ENCODE assay signal across 9 cellular contexts in the genomic region with DNA sequence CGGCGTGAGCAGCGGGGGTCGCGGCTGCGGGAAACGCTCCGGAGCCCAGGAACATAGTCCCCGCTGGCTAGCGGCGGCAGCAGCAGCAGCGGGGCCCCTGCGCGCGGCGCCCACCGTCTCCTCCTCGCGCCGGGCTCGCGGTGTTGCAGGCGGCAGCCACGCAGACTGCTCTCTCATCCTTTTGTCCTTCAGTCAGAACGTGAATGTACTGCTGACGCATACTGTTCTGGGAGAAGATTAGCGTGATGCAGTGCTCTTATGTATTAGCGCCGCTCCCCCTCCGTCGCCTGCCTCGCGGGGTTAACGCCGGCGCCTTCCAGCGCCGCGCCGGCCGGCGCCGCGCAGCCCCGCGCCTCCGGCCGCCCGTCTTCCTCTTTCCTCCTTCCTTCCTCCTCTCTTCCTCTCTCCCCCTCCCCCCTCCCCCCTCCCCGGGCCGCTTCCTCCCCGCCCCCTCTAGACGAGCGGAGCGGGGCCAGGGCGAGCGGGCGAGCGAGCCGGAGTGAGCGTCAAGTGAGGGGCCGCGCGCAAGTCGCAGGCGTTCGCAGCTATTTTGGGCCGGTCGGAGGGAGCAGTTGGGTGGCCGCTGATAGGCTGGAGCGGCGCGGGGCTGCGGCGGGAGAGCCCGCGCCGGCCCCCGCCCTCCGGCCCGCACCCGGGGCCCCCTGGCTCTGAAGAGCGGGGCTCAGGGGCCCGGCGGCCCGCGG. TPM values are rescaled to one million over a fixed set of nuclear protein-coding genes. Genes with fewer than 3 reads are reported as not detected.
A peak's percentile ranks its signal among the peaks of the same experiment; 100 is the strongest.
DNase-seq lines count a peak whose midpoint lies in the region; ATAC-seq and TF ChIP-seq lines count a peak whose summit lies in the region.
"Had no signal": no experiment of that assay in that cellular context is flagged by ENCODE, and none has a peak within 500 bp of the region (broad histone marks: within the 10 kb centered on the region; RNA-seq: fewer than 3 reads in every experiment).

No MANE protein-coding gene starts in this region.

- H3K9me3 Mint-ChIP-seq in chondrocyte (ENCODE audit: low read depth), result no peaks in the 10 kb centered on the region

- TF ChIP-seq CTCF in chondrocyte (IDR thresholded peaks at IDR 0.05), result peak; percentile 67
- no peak for TF ChIP-seq CTCF in kidney epithelial cell (IDR thresholded peaks at IDR 0.05; ENCODE audit: insufficient read depth, low read length, poor library complexity, severe bottlenecking)

- H3K4me1 Mint-ChIP-seq in chondrocyte (ENCODE audit: low read depth), result peaks cover 13% of the 10 kb centered on the region

- peak overlapping the region; percentile 28 for H3K4me3 ChIP-seq in kidney epithelial cell (ENCODE audit: low read depth, low read length)

- peaks cover 4% of the 10 kb centered on the region for H3K36me3 Mint-ChIP-seq in chondrocyte (ENCODE audit: low read depth)

- ATAC-seq in GM21367 (IDR thresholded peaks at IDR 0.05; ENCODE audit: unreplicated experiment) (peak; percentile 48), HG03457 (IDR thresholded peaks at IDR 0.05; ENCODE audit: unreplicated experiment) (no peak)

- H3K27me3 Mint-ChIP-seq in chondrocyte (ENCODE audit: low read depth), result no peaks in the 10 kb centered on the region

- DNase-seq in COLO668 (lab: John Stamatoyannopoulos, UW; ENCODE audit: unreplicated experiment), result peak; percentile 62
- DNase-seq in Kasumi-1 (lab: John Stamatoyannopoulos, UW), result peak; percentile 57 to 60
- peak; percentile 10 for DNase-seq in activated CD4-positive, CD25-positive, alpha-beta regulatory T cell treated with anti-CD3 and anti-CD28 coated beads, Interleukin-2, amount 50 U/mL, for 16 hours (ENCODE audit: low read depth, low spot score)
- DNase-seq in chondrocyte (ENCODE audit: low spot score), result no peak
- DNase-seq in kidney epithelial cell (ENCODE audit: low read depth), result peak; percentile 63
- DNase-seq in stimulated activated CD4-positive, alpha-beta T cell treated with anti-CD3 and anti-CD28 coated beads, Interleukin-2, amount 100 ng/mL, for 24 hours, result peak; percentile 58 to 62

- H3K36me3 ChIP-seq in kidney epithelial cell (ENCODE audit: control insufficient read depth, insufficient read depth, low read length), result no peaks in the 10 kb centered on the region

- H3K4me3 Mint-ChIP-seq in chondrocyte (ENCODE audit: unreplicated experiment), result peak overlapping the region; percentile 74

- peak overlapping the region; percentile 63 for H3K27ac Mint-ChIP-seq in chondrocyte (ENCODE audit: unreplicated experiment)

- peaks cover 14% of the 10 kb centered on the region for H3K27me3 ChIP-seq in kidney epithelial cell (ENCODE audit: control insufficient read depth, insufficient read depth, low read length)

RNA-seq across cellular contexts. Expression of a gene that starts 0.8 kb away (rescaled TPM):
- total RNA-seq in chondrocyte (0.23 to 0.94 TPM (median 0.32 TPM) in 3 replicates), kidney epithelial cell (0.46 and 0.96 TPM in 2 replicates)
- total RNA-seq: NCI-H460 had no signal
